Comparison of ENCODE assay signal across 15 cellular contexts in the genomic region with DNA sequence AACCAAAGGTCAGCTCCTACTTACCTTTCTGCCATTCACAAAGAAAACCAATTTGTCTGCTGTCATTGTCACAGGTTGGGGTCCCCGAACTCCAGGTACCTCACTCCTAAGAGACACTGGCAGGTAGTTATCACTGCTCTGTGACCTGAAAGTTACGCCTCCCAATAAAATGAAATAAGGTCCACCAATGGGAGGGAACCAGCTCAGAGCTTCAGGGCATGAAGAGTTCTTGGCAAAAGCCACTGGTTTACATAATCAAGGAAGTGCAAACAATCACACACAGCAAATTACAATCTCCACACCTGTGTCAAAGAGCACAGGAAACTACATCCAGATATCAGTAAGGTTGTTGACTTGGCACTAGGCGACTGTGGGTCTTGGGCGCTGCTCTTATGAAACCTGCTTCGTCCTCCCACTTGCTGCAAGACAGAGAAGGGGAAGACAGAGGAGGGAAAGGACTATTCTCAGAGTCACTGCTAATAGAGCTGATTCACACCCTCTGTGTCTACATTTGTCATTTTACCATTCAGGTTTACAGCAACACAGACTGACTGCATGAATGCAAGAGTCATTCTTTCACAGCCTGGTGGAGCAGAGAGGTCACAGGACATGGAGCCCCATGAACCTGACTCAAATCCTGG. TPM values are rescaled to one million over a fixed set of nuclear protein-coding genes. Genes with fewer than 3 reads are reported as not detected.
DNase-seq lines count a peak whose midpoint lies in the region; ATAC-seq lines count a peak whose summit lies in the region.
"Had no signal": no experiment of that assay in that cellular context is flagged by ENCODE, and none has a peak within 500 bp of the region (broad histone marks: within the 10 kb centered on the region; RNA-seq: fewer than 3 reads in every experiment).

A gene (minus strand): TSS at position 142 of the 641 bp plus-strand sequence. CDS start 76 bp downstream, at position 66.

- peaks cover 0 to 3% of the 10 kb centered on the region in 2 donors for H3K9me3 ChIP-seq in CD4-positive, alpha-beta memory T cell (ENCODE audit: control insufficient read depth in 1 of 2, low read length in 2 of 2)
- H3K9me3 ChIP-seq: HAP-1, prostate gland had no signal

- H3K4me3 Mint-ChIP-seq in CD4-positive, alpha-beta memory T cell, result peak within 1 kb of the TSS in 6 of 8 donors; percentile 7 to 81 (median 32)
- H3K4me3 Mint-ChIP-seq: T-helper 1 cell treated with Interleukin-12 subunit alpha and Interleukin-12 subunit beta and Interleukin-4 antibody, amounts not matched to agents 30 μg/mL and 1 μg/mL, for 36 hours had no signal

- H3K36me3 Mint-ChIP-seq in CD4-positive, alpha-beta memory T cell, result peaks cover 5 to 8% of the 10 kb centered on the region in 2 donors

- POLR2A ChIA-PET in CD4-positive, alpha-beta memory T cell (lab: Charles Lee; ENCODE audit: partially characterized antibody), result no interaction called here

- peaks cover 10% of the 10 kb centered on the region for H3K4me1 ChIP-seq in CD4-positive, alpha-beta memory T cell (ENCODE audit: insufficient read depth, low read length)
- H3K4me1 ChIP-seq: HAP-1, prostate gland had no signal

- H3K27me3 ChIP-seq in CD4-positive, alpha-beta memory T cell (ENCODE audit: insufficient read depth, low read length), result no peaks in the 10 kb centered on the region

- ATAC-seq in GM18498 (IDR thresholded peaks at IDR 0.05; ENCODE audit: unreplicated experiment), result no peak
- ATAC-seq in HG03045 (IDR thresholded peaks at IDR 0.05; ENCODE audit: unreplicated experiment), result no peak
- ATAC-seq in GM18511 (IDR thresholded peaks at IDR 0.05; ENCODE audit: unreplicated experiment), result no peak

- CTCF ChIA-PET in CD4-positive, alpha-beta memory T cell (lab: Charles Lee; ENCODE audit: partially characterized antibody), result interaction anchor here (1.1 to 2.6 kb wide), 3 partner anchors 14 to 110 kb away, joined by 3 to 6 read pairs (median 4); no protein-coding TSS in a partner anchor

- peaks cover 0 to 24% (median 14%) of the 10 kb centered on the region in 8 donors for H3K9me3 Mint-ChIP-seq in CD4-positive, alpha-beta memory T cell

- H3K27ac ChIP-seq in CD4-positive, alpha-beta memory T cell (ENCODE audit: low read depth, low read length), result no peak within 1 kb of the TSS
- H3K27ac ChIP-seq: prostate gland, thoracic aorta had no signal

- no peak for DNase-seq in CD4-positive, alpha-beta memory T cell
- DNase-seq in M059J (ENCODE audit: low read depth) (peak; percentile 36), SW480 (ENCODE audit: low spot score) (peak; percentile 19), kidney tubule cell (ENCODE audit: low spot score) (peak; percentile 90)
- no peak for DNase-seq in activated effector memory CD4-positive, alpha-beta T cell treated with anti-CD3 and anti-CD28 coated beads, Interleukin-2, amount 50 U/mL, for 16 hours
- DNase-seq: mesenchymal stem cell had no signal

- no peak within 1 kb of the TSS for H3K4me3 ChIP-seq in CD4-positive, alpha-beta memory T cell (ENCODE audit: low read length in 2 of 2)
- H3K4me3 ChIP-seq: HAP-1, prostate gland, thoracic aorta had no signal

- intact Hi-C loops in CD4-positive, alpha-beta memory T cell (cut with micrococcal nuclease), result loop anchor here (5.0 kb wide), 1 partner anchor 723 kb away; no protein-coding TSS in a partner anchor

- peaks cover 0 to 1% of the 10 kb centered on the region in 2 donors for H3K27me3 Mint-ChIP-seq in CD4-positive, alpha-beta memory T cell

- H3K4me1 Mint-ChIP-seq in CD4-positive, alpha-beta memory T cell, result peaks cover 9 to 29% (median 21%) of the 10 kb centered on the region in 4 donors

- no peaks in the 10 kb centered on the region for H3K36me3 ChIP-seq in CD4-positive, alpha-beta memory T cell (ENCODE audit: insufficient read depth, low read length)
- H3K36me3 ChIP-seq: HAP-1, prostate gland, thoracic aorta had no signal

- peak within 1 kb of the TSS in 1 of 7 donors; percentile 38 for H3K27ac Mint-ChIP-seq in CD4-positive, alpha-beta memory T cell
- H3K27ac Mint-ChIP-seq: activated naive CD4-positive, alpha-beta T cell treated with anti-CD3 and anti-CD28 coated beads, Interleukin-2, amount 50 U/mL, for 72 hours; T-helper 1 cell treated with Interleukin-12 subunit alpha and Interleukin-12 subunit beta and Interleukin-4 antibody, amounts not matched to agents 30 μg/mL and 1 μg/mL, for 36 hours had no signal

RNA-seq across cellular contexts. Expression of the gene that starts here (rescaled TPM):
- total RNA-seq in CD4-positive, alpha-beta memory T cell, result not detected
- not detected for polyA plus RNA-seq in CD4-positive, alpha-beta memory T cell
- total RNA-seq in M059J (2014; rRNA removed; shearing (Covaris generic)), result 0.89 TPM in 1 of 2 replicates, not detected in the other
- total RNA-seq: activated naive CD4-positive, alpha-beta T cell treated with anti-CD3 and anti-CD28 coated beads, Interleukin-2, amount 50 U/mL, for 72 hours; dermis microvascular lymphatic vessel endothelial cell; thoracic aorta had no signal

Comparison
In these comparisons a context has a peak if more than half of its experiments do, and no peak if none do; other contexts are left out.
1. Peak in DNase-seq in M059J; RNA of the gene not detected or under 1 TPM.
2. DNase-seq: peak in SW480 (single experiment) and kidney tubule cell (single experiment); none in CD4-positive, alpha-beta memory T cell (0 of 5) and activated effector memory CD4-positive, alpha-beta T cell treated with anti-CD3 and anti-CD28 coated beads, Interleukin-2, amount 50 U/mL, for 16 hours (single experiment).